Comparison of ENCODE assay signal across 7 cellular contexts in the genomic region with DNA sequence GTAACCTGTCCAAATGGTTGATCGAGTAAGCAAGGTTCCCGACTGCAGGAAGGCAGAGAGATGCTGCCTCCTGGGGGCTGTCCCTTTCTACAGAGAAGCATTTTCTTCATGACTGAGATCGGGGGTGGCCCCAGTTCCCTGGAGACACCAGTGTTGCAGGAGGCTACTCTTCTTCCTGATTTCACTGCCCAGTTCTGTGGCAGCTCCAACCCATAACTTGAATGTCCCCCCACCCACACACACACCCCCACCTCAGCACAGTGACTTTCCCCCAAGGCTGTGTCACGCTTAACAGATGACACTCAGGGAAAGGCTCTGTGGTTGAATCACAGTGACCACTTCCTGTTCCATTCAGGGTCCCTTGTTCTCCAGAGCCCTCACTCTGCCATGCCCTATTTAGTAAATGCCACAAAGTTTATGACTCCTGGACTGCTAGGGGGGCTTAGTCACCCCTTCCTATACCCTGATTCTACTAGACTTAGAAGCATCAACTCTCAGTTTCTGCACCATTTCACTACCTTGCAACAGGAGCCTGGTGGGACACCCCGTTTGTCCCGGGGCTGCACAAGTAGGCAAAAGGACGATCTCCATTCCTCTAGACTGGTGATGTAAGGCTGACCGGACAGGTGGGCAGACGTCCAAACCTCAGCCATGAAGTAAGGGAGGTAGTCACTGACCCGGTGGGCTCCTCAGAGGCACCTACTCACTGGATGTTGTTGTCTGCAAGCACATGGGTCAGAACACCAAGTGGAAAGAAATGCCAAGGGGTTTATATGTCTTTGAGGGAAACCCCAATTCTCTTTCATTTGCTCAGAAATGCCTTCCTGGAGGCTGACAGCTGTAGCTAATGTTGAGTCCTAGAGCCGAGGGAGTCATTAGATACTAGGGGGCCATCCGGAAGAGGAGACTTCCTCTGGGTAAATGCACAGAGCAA. TPM values are rescaled to one million over a fixed set of nuclear protein-coding genes. Genes with fewer than 3 reads are reported as not detected.
DNase-seq lines count a peak whose midpoint lies in the region; ATAC-seq and TF ChIP-seq lines count a peak whose summit lies in the region.

No MANE protein-coding gene starts in this region.

- WGBS in heart left ventricle, 4 donors: 51 to 58% (median 56%) methylated on average over 12 of the region's 12 CpGs

- TF ChIP-seq POLR2A in heart left ventricle (IDR thresholded peaks at IDR 0.05): no peak

- H3K27me3 ChIP-seq in heart left ventricle: no peaks in the 10 kb centered on the region

- ATAC-seq in GM18520 (IDR thresholded peaks at IDR 0.05; ENCODE audit: unreplicated experiment) (peak; percentile 81), HG02798 (IDR thresholded peaks at IDR 0.05; ENCODE audit: poor library complexity, unreplicated experiment) (peak; percentile 87), heart left ventricle (peak in 3 of 4 donors; percentile 68 to 83 (median 83))

- H3K4me3 ChIP-seq in heart left ventricle: no peak overlapping the region

- DNase-seq in NOMO-1 treated with dmso at 0.1 percent for 144 hours (lab: John Stamatoyannopoulos, UW; ENCODE audit: unreplicated experiment) (peak; percentile 32), activated T-cell treated with anti-CD3 and anti-CD28 coated beads for 48 hours (ENCODE audit: low read depth) (peak; percentile 72), heart left ventricle (peak; percentile 36 to 58 (median 44)), GOT3 (lab: John Stamatoyannopoulos, UW) (no peak)
- peak; percentile 45 to 79 for DNase-seq in stimulated activated CD4-positive, alpha-beta T cell treated with anti-CD3 and anti-CD28 coated beads, Interleukin-4, amount 100 ng/mL, for 4 hours

- peaks cover 0 to 25% (median 0%) of the 10 kb centered on the region in 12 donors for H3K4me1 ChIP-seq in heart left ventricle

- no peaks in the 10 kb centered on the region for H3K9me3 ChIP-seq in heart left ventricle

- no peaks in the 10 kb centered on the region for H3K36me3 ChIP-seq in heart left ventricle

- peak; percentile 14 to 64 (median 54) for TF ChIP-seq CTCF in heart left ventricle (IDR thresholded peaks at IDR 0.05)

- intact Hi-C loops in heart left ventricle (cut with DNase I): loop anchor here in 6 of 10 donors (2.0 to 10.0 kb wide), 8 partner anchors 39 to 401 kb away; partner anchors contain the start of gene DUSP5 (in 1 of the 6)

- H3K27ac ChIP-seq in heart left ventricle: no peak overlapping the region

RNA-seq across cellular contexts. Expression of gene SMC3, which starts 31.3 kb away (rescaled TPM):
- total RNA-seq in heart left ventricle: 10 to 100 TPM; 14.4 to 29.2 (median 20.1) TPM
- polyA plus RNA-seq in heart left ventricle: 10 to 100 TPM; 12.0 to 18.7 TPM

RNA-seq across cellular contexts. Expression of gene DUSP5, which starts 38.5 kb away (rescaled TPM):
- total RNA-seq in heart left ventricle: 10 to 100 TPM in 7 of 9 donors, 1 to 10 TPM in 2; 5.5 to 36.4 (median 16.1) TPM
- 10 to 100 TPM in 1 of 2 donors, 1 to 10 TPM in 1; 3.5 to 42.7 TPM for polyA plus RNA-seq in heart left ventricle
